ENCODE assay signal across 8 cellular contexts in genomic region chr6:121335111-121336008, GRCh38. TPM values are rescaled to one million over a fixed set of nuclear protein-coding genes. Genes with fewer than 3 reads are reported as not detected.
DNase-seq lines count a peak whose midpoint lies in the region; ATAC-seq and TF ChIP-seq lines count a peak whose summit lies in the region.

No MANE protein-coding gene starts in this region.

- H3K4me3 ChIP-seq in CD4-positive, alpha-beta memory T cell (ENCODE audit: low read length in 2 of 2) = peak overlapping the region; percentile 91 to 96
- peak overlapping the region; percentile 65 for H3K4me3 ChIP-seq in fibroblast of villous mesenchyme (ENCODE audit: low read depth, low read length)

- DNase-seq in CD4-positive, alpha-beta memory T cell = no peak
- DNase-seq in HCEC 1CT = peak; percentile 18
- DNase-seq in T-helper 17 cell = no peak
- no peak for DNase-seq in fibroblast of villous mesenchyme (ENCODE audit: low read depth)
- DNase-seq in pons (ENCODE audit: low spot score) = peak; percentile 13
- DNase-seq in effector CD4-positive, alpha-beta T cell = no peak
- no peak for DNase-seq in COR-L47 (lab: John Stamatoyannopoulos, UW)

- no peaks in the 10 kb centered on the region for H3K27me3 ChIP-seq in CD4-positive, alpha-beta memory T cell (ENCODE audit: insufficient read depth, low read length)

- no peaks in the 10 kb centered on the region for H3K9me3 Mint-ChIP-seq in CD4-positive, alpha-beta memory T cell

- peak overlapping the region; percentile 95 to 100 (median 99) for H3K27ac Mint-ChIP-seq in CD4-positive, alpha-beta memory T cell
- peak overlapping the region; percentile 98 for H3K27ac Mint-ChIP-seq in T-helper 17 cell

- intact Hi-C loops in CD4-positive, alpha-beta memory T cell (cut with micrococcal nuclease) = loop anchor here (2.0 kb wide), 3 partner anchors 65 to 1987 kb away; partner anchors contain the start of genes HSF2 and MAN1A1

- peaks cover 0 to 10% of the 10 kb centered on the region in 2 donors for H3K36me3 Mint-ChIP-seq in CD4-positive, alpha-beta memory T cell
- H3K36me3 Mint-ChIP-seq in T-helper 17 cell (ENCODE audit: low read depth) = no peaks in the 10 kb centered on the region

- H3K27me3 Mint-ChIP-seq in CD4-positive, alpha-beta memory T cell = no peaks in the 10 kb centered on the region
- peaks cover 7% of the 10 kb centered on the region for H3K27me3 Mint-ChIP-seq in T-helper 17 cell

- peak overlapping the region; percentile 98 for H3K27ac ChIP-seq in CD4-positive, alpha-beta memory T cell (ENCODE audit: low read depth, low read length)

- H3K36me3 ChIP-seq in CD4-positive, alpha-beta memory T cell (ENCODE audit: insufficient read depth, low read length) = no peaks in the 10 kb centered on the region

- H3K4me1 ChIP-seq in CD4-positive, alpha-beta memory T cell (ENCODE audit: insufficient read depth, low read length) = peaks cover 29% of the 10 kb centered on the region

- ATAC-seq in T-helper 17 cell (no peak), HG03175 (IDR thresholded peaks at IDR 0.05; ENCODE audit: unreplicated experiment) (no peak)

- CTCF ChIA-PET in CD4-positive, alpha-beta memory T cell (lab: Charles Lee; ENCODE audit: partially characterized antibody) = interaction anchor here (0.8 to 1.1 kb wide), 4 partner anchors 11 to 65 kb away, joined by 3 to 4 read pairs (median 4); no protein-coding TSS in a partner anchor

- POLR2A ChIA-PET in CD4-positive, alpha-beta memory T cell (lab: Charles Lee; ENCODE audit: partially characterized antibody) = interaction anchor here (1.1 to 1.9 kb wide), 3 partner anchors 15 to 18 kb away, joined by 3 to 5 read pairs (median 3); no protein-coding TSS in a partner anchor

- peaks cover 14 to 37% (median 23%) of the 10 kb centered on the region in 4 donors for H3K4me1 Mint-ChIP-seq in CD4-positive, alpha-beta memory T cell
- H3K4me1 Mint-ChIP-seq in T-helper 17 cell = peaks cover 18% of the 10 kb centered on the region

- TF ChIP-seq CTCF in fibroblast of villous mesenchyme (IDR thresholded peaks at IDR 0.05; ENCODE audit: insufficient read depth, low read depth, low read length) = no peak

- H3K9me3 ChIP-seq in CD4-positive, alpha-beta memory T cell (ENCODE audit: control insufficient read depth in 1 of 2, low read length in 2 of 2) = no peaks in the 10 kb centered on the region
- no peaks in the 10 kb centered on the region for H3K9me3 ChIP-seq in T-helper 17 cell (ENCODE audit: control insufficient read depth, low read length, poor library complexity, severe bottlenecking)

- peak overlapping the region; percentile 93 to 99 (median 97) for H3K4me3 Mint-ChIP-seq in CD4-positive, alpha-beta memory T cell
- H3K4me3 Mint-ChIP-seq in T-helper 17 cell = peak overlapping the region; percentile 93

RNA-seq across cellular contexts. Expression of gene TBC1D32, which starts 1.1 kb away (rescaled TPM):
- 10 to 100 TPM; 11.2 to 13.2 TPM for total RNA-seq in CD4-positive, alpha-beta memory T cell
- 1 to 10 TPM in 1 of 2 donors, not detected in 1; 5.5 TPM for polyA plus RNA-seq in CD4-positive, alpha-beta memory T cell
- total RNA-seq in T-helper 17 cell = 1 to 10 TPM; 8.6 to 9.4 TPM
- total RNA-seq in fibroblast of villous mesenchyme = 16.1 and 21.2 TPM in 2 replicates

Comparison
In these comparisons a context has a peak if more than half of its experiments do, and no peak if none do; other contexts are left out.
1. DNase-seq: peak in HCEC 1CT (single experiment) and pons (single experiment); none in CD4-positive, alpha-beta memory T cell (0 of 5), T-helper 17 cell (0 of 3), fibroblast of villous mesenchyme (single experiment), effector CD4-positive, alpha-beta T cell (single experiment) and COR-L47 (single experiment).